Comparison of ENCODE assay signal across 1 cellular context in the genomic region with DNA sequence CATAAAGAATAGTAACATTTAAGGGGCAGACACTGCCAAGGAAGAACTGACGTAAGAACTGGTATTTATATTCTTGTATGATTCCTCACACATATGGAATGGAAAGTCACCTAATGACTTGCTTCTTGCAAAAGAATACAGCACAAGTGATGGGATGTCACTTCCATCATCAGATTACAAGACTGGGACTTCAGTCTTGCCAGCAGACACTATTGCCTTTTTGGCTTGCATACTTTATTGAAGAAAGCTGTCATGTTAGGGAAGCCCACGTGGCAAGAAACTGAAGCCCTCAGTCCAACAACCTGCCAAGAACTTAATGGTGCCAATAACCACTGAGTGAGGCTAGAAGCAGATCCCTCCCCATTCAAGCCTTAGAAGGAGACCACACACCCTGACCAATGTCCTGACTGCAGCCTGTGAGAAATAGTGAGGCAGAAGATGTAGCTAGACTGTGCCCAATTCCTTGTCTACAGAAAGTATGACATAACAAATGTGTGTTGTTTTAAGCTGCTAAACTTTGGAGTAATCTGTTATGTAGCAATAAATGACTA.
TF ChIP-seq lines count a peak whose summit lies in the region.

No MANE protein-coding gene starts in this region.

TF ChIP-seq in IMR-90, 13 proteins besides CTCF, POLR2A, EP300 and RAD21 (continued from another document):
- TF ChIP-seq CEBPB (IDR thresholded peaks at IDR 0.05; ENCODE audit: low read depth, low read length) (peak; percentile 80), CHD1 (IDR thresholded peaks at IDR 0.05; ENCODE audit: low read depth, low read length) (no peak), BHLHE40 (IDR thresholded peaks at IDR 0.05; ENCODE audit: low read depth, low read length) (no peak), MAFK (IDR thresholded peaks at IDR 0.05; ENCODE audit: low read depth, low read length) (no peak), MXI1 (IDR thresholded peaks at IDR 0.05; ENCODE audit: borderline replicate concordance, low read depth, low read length) (no peak)
- TF ChIP-seq, protein P1, sequence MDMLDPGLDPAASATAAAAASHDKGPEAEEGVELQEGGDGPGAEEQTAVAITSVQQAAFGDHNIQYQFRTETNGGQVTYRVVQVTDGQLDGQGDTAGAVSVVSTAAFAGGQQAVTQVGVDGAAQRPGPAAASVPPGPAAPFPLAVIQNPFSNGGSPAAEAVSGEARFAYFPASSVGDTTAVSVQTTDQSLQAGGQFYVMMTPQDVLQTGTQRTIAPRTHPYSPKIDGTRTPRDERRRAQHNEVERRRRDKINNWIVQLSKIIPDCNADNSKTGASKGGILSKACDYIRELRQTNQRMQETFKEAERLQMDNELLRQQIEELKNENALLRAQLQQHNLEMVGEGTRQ (IDR thresholded peaks at IDR 0.05; ENCODE audit: low read depth, low read length), result no peak
